ENCODE assay signal across 2 cellular contexts in the genomic region with DNA sequence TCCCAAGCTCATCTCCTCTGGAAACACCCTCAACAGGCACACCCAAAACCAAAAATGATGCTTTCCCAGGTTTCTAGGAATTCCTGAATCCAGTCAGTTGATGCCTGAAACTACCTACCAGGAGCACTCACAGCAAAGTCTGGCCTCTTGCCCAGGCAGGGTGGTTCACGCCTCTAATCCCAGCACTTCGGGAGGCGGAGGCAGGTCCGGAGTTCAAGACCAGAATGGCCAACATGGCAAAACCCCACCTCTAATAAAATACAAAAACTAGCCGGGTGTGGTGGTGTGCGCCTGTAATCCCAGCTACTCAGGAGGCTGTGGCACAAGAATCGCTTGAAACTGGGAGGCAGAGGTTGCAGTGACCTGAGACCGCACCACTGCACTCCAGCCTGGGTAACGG.
TF ChIP-seq lines count a peak whose summit lies in the region.

No MANE protein-coding gene starts in this region.

TF ChIP-seq in SK-N-SH, 30 proteins besides CTCF, POLR2A, EP300 and RAD21 (continued from another document):
- TF ChIP-seq REST (IDR thresholded peaks at IDR 0.05; ENCODE audit: low read depth, low read length): no peak
- TF ChIP-seq MAX (IDR thresholded peaks at IDR 0.05; ENCODE audit: low read depth): no peak
- no peak for TF ChIP-seq TEAD4 (IDR thresholded peaks at IDR 0.05; ENCODE audit: borderline replicate concordance, insufficient read depth)
- TF ChIP-seq RXRA (IDR thresholded peaks at IDR 0.05; ENCODE audit: borderline replicate concordance, low read depth): no peak
- no peak for TF ChIP-seq SMC3 (IDR thresholded peaks at IDR 0.05; ENCODE audit: low read depth, low read length)
- no peak for TF ChIP-seq FOSL2 (IDR thresholded peaks at IDR 0.05; ENCODE audit: borderline replicate concordance, low read depth)
- TF ChIP-seq POLR2AphosphoS5 (IDR thresholded peaks at IDR 0.05; ENCODE audit: low read depth, low read length): no peak
- no peak for TF ChIP-seq FOXM1 (IDR thresholded peaks at IDR 0.05; ENCODE audit: low read depth)
- TF ChIP-seq TCF12 (IDR thresholded peaks at IDR 0.05): no peak
- TF ChIP-seq FOXJ3 (CRISPR knock-in tag; IDR thresholded peaks at IDR 0.05): no peak
- TF ChIP-seq, protein P1, sequence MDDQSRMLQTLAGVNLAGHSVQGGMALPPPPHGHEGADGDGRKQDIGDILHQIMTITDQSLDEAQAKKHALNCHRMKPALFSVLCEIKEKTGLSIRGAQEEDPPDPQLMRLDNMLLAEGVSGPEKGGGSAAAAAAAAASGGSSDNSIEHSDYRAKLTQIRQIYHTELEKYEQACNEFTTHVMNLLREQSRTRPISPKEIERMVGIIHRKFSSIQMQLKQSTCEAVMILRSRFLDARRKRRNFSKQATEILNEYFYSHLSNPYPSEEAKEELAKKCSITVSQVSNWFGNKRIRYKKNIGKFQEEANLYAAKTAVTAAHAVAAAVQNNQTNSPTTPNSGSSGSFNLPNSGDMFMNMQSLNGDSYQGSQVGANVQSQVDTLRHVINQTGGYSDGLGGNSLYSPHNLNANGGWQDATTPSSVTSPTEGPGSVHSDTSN (IDR thresholded peaks at IDR 0.05): no peak
- no peak for TF ChIP-seq EZH2phosphoT487 (IDR thresholded peaks at IDR 0.05; ENCODE audit: borderline replicate concordance, low read depth)
- TF ChIP-seq ELF1 (IDR thresholded peaks at IDR 0.05): no peak
- no peak for TF ChIP-seq RCOR1 (IDR thresholded peaks at IDR 0.05; ENCODE audit: low read length)
- no peak for TF ChIP-seq YY1 (IDR thresholded peaks at IDR 0.05; ENCODE audit: low read depth)
- TF ChIP-seq RFX5 (IDR thresholded peaks at IDR 0.05; ENCODE audit: low read length): no peak
TF ChIP-seq in SK-N-SH: peak in this region for 0.

TF ChIP-seq in SK-N-SH treated with all-trans-retinoic acid at 6 μM for 48 hours, 23 proteins besides CTCF, POLR2A, EP300 and RAD21:
- TF ChIP-seq, protein P2, sequence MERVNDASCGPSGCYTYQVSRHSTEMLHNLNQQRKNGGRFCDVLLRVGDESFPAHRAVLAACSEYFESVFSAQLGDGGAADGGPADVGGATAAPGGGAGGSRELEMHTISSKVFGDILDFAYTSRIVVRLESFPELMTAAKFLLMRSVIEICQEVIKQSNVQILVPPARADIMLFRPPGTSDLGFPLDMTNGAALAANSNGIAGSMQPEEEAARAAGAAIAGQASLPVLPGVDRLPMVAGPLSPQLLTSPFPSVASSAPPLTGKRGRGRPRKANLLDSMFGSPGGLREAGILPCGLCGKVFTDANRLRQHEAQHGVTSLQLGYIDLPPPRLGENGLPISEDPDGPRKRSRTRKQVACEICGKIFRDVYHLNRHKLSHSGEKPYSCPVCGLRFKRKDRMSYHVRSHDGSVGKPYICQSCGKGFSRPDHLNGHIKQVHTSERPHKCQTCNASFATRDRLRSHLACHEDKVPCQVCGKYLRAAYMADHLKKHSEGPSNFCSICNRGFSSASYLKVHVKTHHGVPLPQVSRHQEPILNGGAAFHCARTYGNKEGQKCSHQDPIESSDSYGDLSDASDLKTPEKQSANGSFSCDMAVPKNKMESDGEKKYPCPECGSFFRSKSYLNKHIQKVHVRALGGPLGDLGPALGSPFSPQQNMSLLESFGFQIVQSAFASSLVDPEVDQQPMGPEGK (CRISPR knock-in tag; IDR thresholded peaks at IDR 0.05; ENCODE audit: borderline replicate concordance): no peak
- no peak for TF ChIP-seq TSHZ2 (CRISPR knock-in tag; IDR thresholded peaks at IDR 0.05)
- TF ChIP-seq GLIS3 (CRISPR knock-in tag; IDR thresholded peaks at IDR 0.05): no peak
- no peak for TF ChIP-seq RARB (CRISPR knock-in tag; IDR thresholded peaks at IDR 0.05)
- TF ChIP-seq SNAI2 (CRISPR knock-in tag; IDR thresholded peaks at IDR 0.05): no peak
- TF ChIP-seq OSR1 (CRISPR knock-in tag; IDR thresholded peaks at IDR 0.05): no peak
- no peak for TF ChIP-seq BACH2 (CRISPR knock-in tag; IDR thresholded peaks at IDR 0.05; ENCODE audit: borderline replicate concordance)
- TF ChIP-seq ZNF8 (CRISPR knock-in tag; IDR thresholded peaks at IDR 0.05): no peak
- no peak for TF ChIP-seq CSDC2 (CRISPR knock-in tag; IDR thresholded peaks at IDR 0.05)
- no peak for TF ChIP-seq ZFP3 (CRISPR knock-in tag; IDR thresholded peaks at IDR 0.05)
